ENCODE assay signal across 38 cellular contexts in genomic region chr7:99834382-99834781, GRCh38. TPM values are rescaled to one million over a fixed set of nuclear protein-coding genes. Genes with fewer than 3 reads are reported as not detected.
"Had no signal": no experiment of that assay in that cellular context is flagged by ENCODE, and none has a peak within 500 bp of the region (broad histone marks: within the 10 kb centered on the region; RNA-seq: fewer than 3 reads in every experiment).

No MANE protein-coding gene starts in this region.

- H3K9me3 Mint-ChIP-seq: activated B cell treated with CpG ODN at 0.5 μM for 24 hours; activated CD4-positive, alpha-beta memory T cell treated with anti-CD3 and anti-CD28 coated beads for 36 hours; activated CD4-positive, alpha-beta T cell treated with anti-CD3 and anti-CD28 coated beads, Interleukin-2, amount 10 ng/mL, durations not matched to agents 24 days and 14 days; activated CD8-positive, alpha-beta T cell treated with anti-CD3 and anti-CD28 coated beads for 36 hours; activated naive CD4-positive, alpha-beta T cell treated with anti-CD3 and anti-CD28 coated beads, Interleukin-2, amount 10 ng/mL, durations not matched to agents 7 days and 5 days; activated naive CD4-positive, alpha-beta T cell treated with anti-CD3 and anti-CD28 coated beads, Interleukin-2, amount 50 U/mL, for 24 hours; activated naive CD8-positive, alpha-beta T cell treated with anti-CD3 and anti-CD28 coated beads, Interleukin-2, amount 10 ng/mL, durations not matched to agents 7 days and 5 days; activated naive CD8-positive, alpha-beta T cell treated with anti-CD3 and anti-CD28 coated beads, Interleukin-2, amount 50 U/mL, for 24 hours; activated T-cell treated with anti-CD3 and anti-CD28 coated beads, Interleukin-2, amount 50 U/mL, for 4 hours; activated T-cell treated with anti-CD3 and anti-CD28 coated beads, Interleukin-2, amount 50 U/mL, for 72 hours; activated T-helper 2 cell treated with anti-CD3 and anti-CD28 coated beads, Interferon-gamma antibody, Interleukin-2, Interleukin-4, amounts not matched to agents 10 μg/mL and 5 μg/mL and 100 μg/mL, durations not matched to agents 14 hours and 24 hours and 36 hours; brain; T-helper 1 cell treated with Interleukin-12 subunit alpha and Interleukin-12 subunit beta and Interleukin-4 antibody, amounts not matched to agents 30 μg/mL and 1 μg/mL, for 36 hours; T-helper 2 cell treated with Interferon-gamma antibody and Interleukin-4, amounts not matched to agents 5 μg/mL and 100 μg/mL, for 36 hours had no signal

- H3K27ac Mint-ChIP-seq: activated B cell treated with CpG ODN at 0.5 μM for 24 hours; activated CD4-positive, alpha-beta memory T cell treated with anti-CD3 and anti-CD28 coated beads for 36 hours; activated CD4-positive, alpha-beta T cell treated with anti-CD3 and anti-CD28 coated beads, Interleukin-2, amount 10 ng/mL, durations not matched to agents 24 days and 14 days; activated CD8-positive, alpha-beta T cell treated with anti-CD3 and anti-CD28 coated beads for 36 hours; activated naive CD4-positive, alpha-beta T cell treated with anti-CD3 and anti-CD28 coated beads, Interleukin-2, amount 10 ng/mL, durations not matched to agents 7 days and 5 days; activated naive CD4-positive, alpha-beta T cell treated with anti-CD3 and anti-CD28 coated beads, Interleukin-2, amount 50 U/mL, for 24 hours; activated naive CD8-positive, alpha-beta T cell; activated naive CD8-positive, alpha-beta T cell treated with anti-CD3 and anti-CD28 coated beads, Interleukin-2, amount 10 ng/mL, durations not matched to agents 7 days and 5 days; activated naive CD8-positive, alpha-beta T cell treated with anti-CD3 and anti-CD28 coated beads, Interleukin-2, amount 50 U/mL, for 24 hours; activated T-cell treated with anti-CD3 and anti-CD28 coated beads, Interleukin-2, amount 50 U/mL, for 72 hours; activated T-helper 2 cell treated with anti-CD3 and anti-CD28 coated beads, Interferon-gamma antibody, Interleukin-2, Interleukin-4, amounts not matched to agents 10 μg/mL and 5 μg/mL and 100 μg/mL, durations not matched to agents 14 hours and 24 hours and 36 hours; brain; T-helper 1 cell treated with Interleukin-12 subunit alpha and Interleukin-12 subunit beta and Interleukin-4 antibody, amounts not matched to agents 30 μg/mL and 1 μg/mL, for 36 hours; T-helper 2 cell treated with Interferon-gamma antibody and Interleukin-4, amounts not matched to agents 5 μg/mL and 100 μg/mL, for 36 hours had no signal

- H3K4me1 Mint-ChIP-seq: brain had no signal

- FAIRE-seq: TTC549 had no signal

- DNase-seq: activated B cell treated with CpG ODN at 0.5 μM for 24 hours; activated CD4-positive, alpha-beta memory T cell treated with anti-CD3 and anti-CD28 coated beads for 36 hours; activated CD4-positive, alpha-beta T cell treated with anti-CD3 and anti-CD28 coated beads for 4 hours; activated CD4-positive, alpha-beta T cell treated with anti-CD3 and anti-CD28 coated beads, Interleukin-2, amount 10 ng/mL, durations not matched to agents 24 days and 14 days; activated CD4-positive, alpha-beta T cell treated with anti-CD3 and anti-CD28 coated beads, Interleukin-2, amount 50 U/mL, for 1 hour; activated CD4-positive, alpha-beta T cell treated with anti-CD3 and anti-CD28 coated beads, Interleukin-2, amount 50 U/mL, for 4 hours; activated CD4-positive, CD25-positive, alpha-beta regulatory T cell treated with anti-CD3 and anti-CD28 coated beads, Interleukin-2, amount 50 U/mL, for 72 hours; activated CD8-positive, alpha-beta memory T cell treated with anti-CD3 and anti-CD28 coated beads, Interleukin-2, amount 50 U/mL, for 4 hours; activated CD8-positive, alpha-beta T cell treated with anti-CD3 and anti-CD28 coated beads for 36 hours; activated effector memory CD4-positive, alpha-beta T cell treated with Interleukin-2 at 50 U/mL for 16 hours; activated gamma-delta T cell; activated naive CD4-positive, alpha-beta T cell treated with anti-CD3 and anti-CD28 coated beads, Interleukin-2, amount 10 ng/mL, durations not matched to agents 7 days and 5 days; activated naive CD4-positive, alpha-beta T cell treated with Interleukin-2 at 50 U/mL for 16 hours; activated naive CD8-positive, alpha-beta T cell treated with anti-CD3 and anti-CD28 coated beads, Interleukin-2, amount 10 ng/mL, durations not matched to agents 7 days and 5 days; activated naive CD8-positive, alpha-beta T cell treated with anti-CD3 and anti-CD28 coated beads, Interleukin-2, amount 50 U/mL, for 24 hours; activated T-cell treated with anti-CD3 and anti-CD28 coated beads for 4 hours; activated T-cell treated with anti-CD3 and anti-CD28 coated beads, Interleukin-2, amount 50 U/mL, for 1 hour; activated T-cell treated with anti-CD3 and anti-CD28 coated beads, Interleukin-2, amount 50 U/mL, for 4 hours; activated T-cell treated with anti-CD3 and anti-CD28 coated beads, Interleukin-2, amount 50 U/mL, for 72 hours; amygdala; anterior cingulate cortex; central memory CD4-positive, alpha-beta T cell; T-helper 1 cell; T-helper 2 cell; T-helper 9 cell had no signal

- H3K27me3 Mint-ChIP-seq: activated CD4-positive, alpha-beta memory T cell treated with anti-CD3 and anti-CD28 coated beads for 36 hours; activated CD8-positive, alpha-beta T cell treated with anti-CD3 and anti-CD28 coated beads for 36 hours had no signal

- H3K27ac ChIP-seq: ascending aorta, VCaP had no signal

- H3K4me1 ChIP-seq: ascending aorta had no signal

- ATAC-seq: activated CD8-positive, alpha-beta T cell treated with anti-CD3 and anti-CD28 coated beads for 36 hours; activated naive CD8-positive, alpha-beta T cell treated with anti-CD3 and anti-CD28 coated beads, Interleukin-2, amount 50 U/mL, for 24 hours; activated T-cell treated with anti-CD3 and anti-CD28 coated beads, Interleukin-2, amount 50 U/mL, for 4 hours; activated T-cell treated with anti-CD3 and anti-CD28 coated beads, Interleukin-2, amount 50 U/mL, for 72 hours had no signal

- H3K4me3 ChIP-seq: ascending aorta had no signal

- H3K4me3 Mint-ChIP-seq: activated B cell treated with CpG ODN at 0.5 μM for 24 hours; activated CD4-positive, alpha-beta memory T cell treated with anti-CD3 and anti-CD28 coated beads for 36 hours; activated CD4-positive, alpha-beta T cell treated with anti-CD3 and anti-CD28 coated beads, Interleukin-2, amount 10 ng/mL, durations not matched to agents 24 days and 14 days; activated CD8-positive, alpha-beta T cell treated with anti-CD3 and anti-CD28 coated beads for 36 hours; activated naive CD4-positive, alpha-beta T cell treated with anti-CD3 and anti-CD28 coated beads, Interleukin-2, amount 10 ng/mL, durations not matched to agents 7 days and 5 days; activated naive CD4-positive, alpha-beta T cell treated with anti-CD3 and anti-CD28 coated beads, Interleukin-2, amount 50 U/mL, for 24 hours; activated naive CD8-positive, alpha-beta T cell; activated naive CD8-positive, alpha-beta T cell treated with anti-CD3 and anti-CD28 coated beads, Interleukin-2, amount 10 ng/mL, durations not matched to agents 7 days and 5 days; activated naive CD8-positive, alpha-beta T cell treated with anti-CD3 and anti-CD28 coated beads, Interleukin-2, amount 50 U/mL, for 24 hours; activated T-cell treated with anti-CD3 and anti-CD28 coated beads, Interleukin-2, amount 50 U/mL, for 4 hours; activated T-cell treated with anti-CD3 and anti-CD28 coated beads, Interleukin-2, amount 50 U/mL, for 72 hours; brain; T-helper 1 cell treated with Interleukin-12 subunit alpha and Interleukin-12 subunit beta and Interleukin-4 antibody, amounts not matched to agents 30 μg/mL and 1 μg/mL, for 36 hours; T-helper 2 cell treated with Interferon-gamma antibody and Interleukin-4, amounts not matched to agents 5 μg/mL and 100 μg/mL, for 36 hours had no signal

- H3K36me3 Mint-ChIP-seq: activated CD4-positive, alpha-beta memory T cell treated with anti-CD3 and anti-CD28 coated beads for 36 hours; activated naive CD4-positive, alpha-beta T cell treated with anti-CD3 and anti-CD28 coated beads, Interleukin-2, amount 10 ng/mL, durations not matched to agents 7 days and 5 days; activated naive CD4-positive, alpha-beta T cell treated with anti-CD3 and anti-CD28 coated beads, Interleukin-2, amount 50 U/mL, for 24 hours; activated naive CD8-positive, alpha-beta T cell; activated naive CD8-positive, alpha-beta T cell treated with anti-CD3 and anti-CD28 coated beads, Interleukin-2, amount 10 ng/mL, durations not matched to agents 7 days and 5 days; brain had no signal

- H3K9me3 ChIP-seq: ascending aorta had no signal

- H3K36me3 ChIP-seq: ascending aorta had no signal

- H3K27me3 ChIP-seq: ascending aorta had no signal

RNA-seq across cellular contexts. Expression of gene CYP3A43, which starts 6.6 kb away (rescaled TPM):
- total RNA-seq: activated B cell treated with CpG ODN at 0.5 μM for 24 hours; activated CD4-positive, alpha-beta memory T cell treated with anti-CD3 and anti-CD28 coated beads for 36 hours; activated CD4-positive, alpha-beta T cell treated with anti-CD3 and anti-CD28 coated beads, Interleukin-2, amount 10 ng/mL, durations not matched to agents 24 days and 14 days; activated CD8-positive, alpha-beta memory T cell treated with anti-CD3 and anti-CD28 coated beads for 36 hours; activated CD8-positive, alpha-beta T cell treated with anti-CD3 and anti-CD28 coated beads for 36 hours; activated naive CD8-positive, alpha-beta T cell treated with anti-CD3 and anti-CD28 coated beads, Interleukin-2, amount 10 ng/mL, durations not matched to agents 7 days and 5 days; activated T-cell treated with anti-CD3 and anti-CD28 coated beads, Interleukin-2, amount 50 U/mL, for 4 hours; activated T-helper 2 cell treated with anti-CD3 and anti-CD28 coated beads, Interferon-gamma antibody, Interleukin-2, Interleukin-4, amounts not matched to agents 10 μg/mL and 5 μg/mL and 100 μg/mL, durations not matched to agents 14 hours and 24 hours and 36 hours; ascending aorta; cardiac septum; cerebellum had no signal

RNA-seq across cellular contexts. Expression of gene OR2AE1, which starts 42.5 kb away (rescaled TPM):
- total RNA-seq: activated CD4-positive, alpha-beta memory T cell treated with anti-CD3 and anti-CD28 coated beads for 36 hours; activated CD8-positive, alpha-beta memory T cell treated with anti-CD3 and anti-CD28 coated beads for 36 hours; activated CD8-positive, alpha-beta T cell treated with anti-CD3 and anti-CD28 coated beads for 36 hours; ascending aorta; cardiac septum had no signal
- polyA plus RNA-seq: adipose tissue had no signal

RNA-seq across cellular contexts. Expression of gene CYP3A4, which starts 50.4 kb away (rescaled TPM):
- total RNA-seq: activated B cell treated with CpG ODN at 0.5 μM for 24 hours; activated CD4-positive, alpha-beta memory T cell treated with anti-CD3 and anti-CD28 coated beads for 36 hours; activated CD4-positive, alpha-beta T cell treated with anti-CD3 and anti-CD28 coated beads, Interleukin-2, amount 10 ng/mL, durations not matched to agents 24 days and 14 days; activated CD8-positive, alpha-beta memory T cell treated with anti-CD3 and anti-CD28 coated beads for 36 hours; activated CD8-positive, alpha-beta T cell treated with anti-CD3 and anti-CD28 coated beads for 36 hours; activated naive CD8-positive, alpha-beta T cell treated with anti-CD3 and anti-CD28 coated beads, Interleukin-2, amount 10 ng/mL, durations not matched to agents 7 days and 5 days; activated T-cell treated with anti-CD3 and anti-CD28 coated beads, Interleukin-2, amount 50 U/mL, for 72 hours; activated T-helper 2 cell treated with anti-CD3 and anti-CD28 coated beads, Interferon-gamma antibody, Interleukin-2, Interleukin-4, amounts not matched to agents 10 μg/mL and 5 μg/mL and 100 μg/mL, durations not matched to agents 14 hours and 24 hours and 36 hours; ascending aorta; cardiac septum; cerebellum had no signal
